In the genomic region with DNA sequence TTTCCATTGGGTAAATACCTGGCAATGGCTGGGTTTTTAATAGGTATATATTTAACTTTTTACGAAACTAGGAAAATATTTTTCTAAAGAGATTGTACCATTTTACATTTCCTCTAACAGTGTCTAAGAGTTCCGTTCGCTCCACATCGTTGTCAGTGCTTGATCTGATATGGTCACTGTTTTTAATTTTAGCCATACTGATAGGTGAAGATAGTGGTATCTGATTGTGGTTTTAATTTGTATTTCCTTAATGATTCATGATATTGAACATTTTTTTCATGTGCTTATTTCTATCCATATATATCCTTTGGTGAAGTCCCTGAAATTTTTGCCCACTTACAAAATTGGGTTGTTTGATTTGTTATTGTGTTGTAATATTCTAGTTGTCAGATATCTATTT, we compare ENCODE assay signal across 8 cellular contexts.
"Had no signal": no experiment of that assay in that cellular context is flagged by ENCODE, and none has a peak within 500 bp of the region (broad histone marks: within the 10 kb centered on the region; RNA-seq: fewer than 3 reads in every experiment).

No MANE protein-coding gene starts in this region.

- H3K4me1 Mint-ChIP-seq: GM23338, H9 had no signal

- H2AFZ ChIP-seq: GM23338 had no signal

- H3K9me3 Mint-ChIP-seq: GM23338, H9 had no signal

- FAIRE-seq: H1, H54, HTR-8/SVneo, K562 had no signal

- H3K4me3 Mint-ChIP-seq: GM23338, H9 had no signal

- H3K4me2 ChIP-seq: GM23338 had no signal

- DNase-seq: H9, HCEC 1CT, IMR-90 had no signal

- H3K27ac Mint-ChIP-seq: GM23338, H9 had no signal

- H3K4me3 ChIP-seq: GM23338, K562 had no signal
